In the genomic region with DNA sequence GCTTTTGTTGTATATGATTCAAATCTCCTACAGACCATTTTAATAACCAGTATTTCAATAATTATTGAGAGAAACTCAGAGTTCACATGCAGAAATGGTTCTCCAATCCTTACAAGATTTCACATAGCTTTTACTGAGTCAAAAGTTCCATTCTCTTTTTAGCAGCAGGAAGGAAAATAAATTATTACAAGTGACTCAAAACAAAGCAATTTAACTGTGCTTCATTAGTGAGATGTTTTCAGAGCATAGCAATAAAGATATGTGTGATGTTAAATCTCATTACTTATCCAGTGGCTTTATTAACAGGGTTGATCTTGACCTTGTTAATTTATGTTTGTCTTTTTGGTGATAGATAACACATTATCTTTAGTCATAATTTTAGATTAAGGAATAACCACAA, we compare ENCODE assay signal across 15 cellular contexts. TPM values are rescaled to one million over a fixed set of nuclear protein-coding genes. Genes with fewer than 3 reads are reported as not detected.
DNase-seq lines count a peak whose midpoint lies in the region; ATAC-seq and TF ChIP-seq lines count a peak whose summit lies in the region.
"Had no signal": no experiment of that assay in that cellular context is flagged by ENCODE, and none has a peak within 500 bp of the region (broad histone marks: within the 10 kb centered on the region; RNA-seq: fewer than 3 reads in every experiment).

No MANE protein-coding gene starts in this region.

- H3K4me2 ChIP-seq in mesenchymal stem cell (ENCODE audit: low read length, poor library complexity, severe bottlenecking): no peak overlapping the region

- no peak for TF ChIP-seq CTCF in left ventricle myocardium inferior (IDR thresholded peaks at IDR 0.05; ENCODE audit: borderline replicate concordance)
- TF ChIP-seq CTCF in coronary artery (IDR thresholded peaks at IDR 0.05): no peak
- TF ChIP-seq CTCF in vagina (IDR thresholded peaks at IDR 0.05): no peak

- H3K27me3 ChIP-seq in left ventricle myocardium inferior (ENCODE audit: low read depth) (no peaks in the 10 kb centered on the region), mesenchymal stem cell (ENCODE audit: control insufficient read depth in 1 of 2, insufficient read depth in 1 of 2, low read length in 2 of 2) (no peaks in the 10 kb centered on the region), vagina (no peaks in the 10 kb centered on the region)
- H3K27me3 ChIP-seq: left lung, upper lobe of right lung had no signal

- H3K27ac Mint-ChIP-seq in stimulated activated effector memory CD8-positive, alpha-beta T cell treated with anti-CD3 and anti-CD28 coated beads, Interleukin-12 subunit alpha, Interleukin-12 subunit beta, amount 100 ng/mL, for 72 hours: no peak overlapping the region
- H3K27ac Mint-ChIP-seq: activated naive CD4-positive, alpha-beta T cell treated with anti-CD3 and anti-CD28 coated beads, Interleukin-2, amount 50 U/mL, for 72 hours; IgD-negative memory B cell had no signal

- H2BK12ac ChIP-seq in mesenchymal stem cell (ENCODE audit: low read length in 2 of 2): no peak overlapping the region

- no peak overlapping the region for H2BK5ac ChIP-seq in mesenchymal stem cell (ENCODE audit: low read depth, low read length, poor library complexity, severe bottlenecking)

- no peak overlapping the region for H4K91ac ChIP-seq in mesenchymal stem cell (ENCODE audit: low read length)

- ATAC-seq in Right ventricle myocardium superior (ENCODE audit: poor library complexity): no peak
- no peak for ATAC-seq in stimulated activated effector memory CD8-positive, alpha-beta T cell treated with anti-CD3 and anti-CD28 coated beads, Interleukin-12 subunit alpha, Interleukin-12 subunit beta, amount 100 ng/mL, for 72 hours
- ATAC-seq: activated naive CD4-positive, alpha-beta T cell treated with anti-CD3 and anti-CD28 coated beads, Interleukin-2, amount 50 U/mL, for 72 hours; left lung; upper lobe of right lung had no signal

- TF ChIP-seq POLR2A in vagina (IDR thresholded peaks at IDR 0.05): no peak
- TF ChIP-seq POLR2A in erythroblast (IDR thresholded peaks at IDR 0.05; ENCODE audit: low read length): no peak

- H3K36me3 ChIP-seq in left ventricle myocardium inferior (no peaks in the 10 kb centered on the region), mesenchymal stem cell (ENCODE audit: control insufficient read depth in 1 of 2, insufficient read depth in 2 of 2, low read depth in 1 of 2, low read length in 2 of 2) (no peaks in the 10 kb centered on the region), vagina (no peaks in the 10 kb centered on the region)
- H3K36me3 ChIP-seq: left lung, upper lobe of right lung had no signal

- peak overlapping the region; percentile 28 for H3K9ac ChIP-seq in mesenchymal stem cell (ENCODE audit: low read length)

- no peak overlapping the region for H4K8ac ChIP-seq in mesenchymal stem cell (ENCODE audit: low read length)

- no peaks in the 10 kb centered on the region for H3K36me3 Mint-ChIP-seq in stimulated activated effector memory CD8-positive, alpha-beta T cell treated with anti-CD3 and anti-CD28 coated beads, Interleukin-12 subunit alpha, Interleukin-12 subunit beta, amount 100 ng/mL, for 72 hours
- H3K36me3 Mint-ChIP-seq: activated naive CD4-positive, alpha-beta T cell treated with anti-CD3 and anti-CD28 coated beads, Interleukin-2, amount 50 U/mL, for 72 hours had no signal

- DNase-seq in left ventricle myocardium inferior (no peak), Right ventricle myocardium superior (no peak), coronary artery (ENCODE audit: low spot score) (no peak), mesenchymal stem cell (peak; percentile 81), vagina (ENCODE audit: extremely low spot score in 2 of 2) (no peak), NCI-H82 treated with DMSO at 0.1 percent for 48 hours (lab: John Stamatoyannopoulos, UW; ENCODE audit: unreplicated experiment) (no peak), erythroblast (lab: John Stamatoyannopoulos, UW) (no peak)
- DNase-seq in stimulated activated effector memory CD8-positive, alpha-beta T cell treated with anti-CD3 and anti-CD28 coated beads, Interleukin-12 subunit alpha, Interleukin-12 subunit beta, amount 100 ng/mL, for 72 hours (ENCODE audit: low spot score in 2 of 2): no peak
- DNase-seq: left lung, NCI-H1436 treated with DMSO at 0.1 percent for 48 hours, NCI-H510A, upper lobe of right lung had no signal

- H3K23ac ChIP-seq in mesenchymal stem cell (ENCODE audit: low read length in 2 of 2): no peak overlapping the region

- H3K4me1 ChIP-seq in left ventricle myocardium inferior (peaks cover 93% of the 10 kb centered on the region), mesenchymal stem cell (ENCODE audit: control insufficient read depth, insufficient read depth, low read depth, low read length) (peaks cover 13% of the 10 kb centered on the region), vagina (peaks cover 60% of the 10 kb centered on the region)

- no peak overlapping the region for H2BK120ac ChIP-seq in mesenchymal stem cell (ENCODE audit: low read depth, low read length)

- no peaks in the 10 kb centered on the region for H3K9me3 ChIP-seq in left ventricle myocardium inferior (replicated peaks)
- no peaks in the 10 kb centered on the region for H3K9me3 ChIP-seq in mesenchymal stem cell (ENCODE audit: control insufficient read depth, low read length)
- H3K9me3 ChIP-seq in vagina: no peaks in the 10 kb centered on the region
- H3K9me3 ChIP-seq: left lung, upper lobe of right lung had no signal

- H3K4me3 ChIP-seq in left ventricle myocardium inferior: no peak overlapping the region
- peak overlapping the region; percentile 19 for H3K4me3 ChIP-seq in coronary artery
- H3K4me3 ChIP-seq in mesenchymal stem cell (ENCODE audit: insufficient read depth in 1 of 2, low read depth in 1 of 2, low read length in 2 of 2): no peak overlapping the region
- no peak overlapping the region for H3K4me3 ChIP-seq in vagina
- H3K4me3 ChIP-seq: left lung, upper lobe of right lung had no signal

- no peak overlapping the region for H2AFZ ChIP-seq in mesenchymal stem cell (ENCODE audit: low read depth, low read length)

- no peak overlapping the region for H3K14ac ChIP-seq in mesenchymal stem cell (ENCODE audit: low read length in 2 of 2)

- H2AK5ac ChIP-seq in mesenchymal stem cell (ENCODE audit: low read length, severe bottlenecking): no peak overlapping the region

- no peak overlapping the region for H3K4me3 Mint-ChIP-seq in stimulated activated effector memory CD8-positive, alpha-beta T cell treated with anti-CD3 and anti-CD28 coated beads, Interleukin-12 subunit alpha, Interleukin-12 subunit beta, amount 100 ng/mL, for 72 hours
- H3K4me3 Mint-ChIP-seq: IgD-negative memory B cell, neural crest cell had no signal

- H3K4me1 Mint-ChIP-seq in stimulated activated effector memory CD8-positive, alpha-beta T cell treated with anti-CD3 and anti-CD28 coated beads, Interleukin-12 subunit alpha, Interleukin-12 subunit beta, amount 100 ng/mL, for 72 hours: peaks cover 6% of the 10 kb centered on the region

- H3K79me1 ChIP-seq in mesenchymal stem cell (replicated peaks; ENCODE audit: low read length, poor library complexity, severe bottlenecking): peaks cover 27% of the 10 kb centered on the region

- no peak overlapping the region for H3K4ac ChIP-seq in mesenchymal stem cell (ENCODE audit: low read depth in 1 of 2, low read length in 2 of 2)

- intact Hi-C loops in left ventricle myocardium inferior (cut with micrococcal nuclease) (no loop called here), Right ventricle myocardium superior (cut with DNase I) (no loop called here), vagina (cut with DNase I) (no loop called here)

- H3K27ac ChIP-seq in left ventricle myocardium inferior (replicated peaks): peak overlapping the region; percentile 58
- H3K27ac ChIP-seq in coronary artery: peak overlapping the region; percentile 68 to 89
- no peak overlapping the region for H3K27ac ChIP-seq in mesenchymal stem cell (ENCODE audit: low read length, poor library complexity, severe bottlenecking)
- peak overlapping the region; percentile 62 for H3K27ac ChIP-seq in vagina
- H3K27ac ChIP-seq: upper lobe of right lung had no signal

- no peak overlapping the region for H2BK15ac ChIP-seq in mesenchymal stem cell (ENCODE audit: low read depth, poor library complexity, severe bottlenecking)

- no peaks in the 10 kb centered on the region for H3K9me3 Mint-ChIP-seq in stimulated activated effector memory CD8-positive, alpha-beta T cell treated with anti-CD3 and anti-CD28 coated beads, Interleukin-12 subunit alpha, Interleukin-12 subunit beta, amount 100 ng/mL, for 72 hours
- H3K9me3 Mint-ChIP-seq: activated naive CD4-positive, alpha-beta T cell treated with anti-CD3 and anti-CD28 coated beads, Interleukin-2, amount 50 U/mL, for 72 hours; IgD-negative memory B cell; neural crest cell had no signal

- H3K18ac ChIP-seq in mesenchymal stem cell (ENCODE audit: low read depth in 1 of 2, low read length in 2 of 2): no peak overlapping the region

RNA-seq across cellular contexts. Expression of a gene that starts 22.0 kb away (rescaled TPM):
- total RNA-seq in left ventricle myocardium inferior (85.7 TPM), Right ventricle myocardium superior (52.7 TPM), vagina (43.0 TPM)
- 34.7 TPM for polyA plus RNA-seq in mesenchymal stem cell (2013, experiment 1 of 2)
- 33.3 TPM for polyA plus RNA-seq in mesenchymal stem cell (2013, experiment 2 of 2)
